ENCODE assay signal across 1 cellular context in the genomic region with DNA sequence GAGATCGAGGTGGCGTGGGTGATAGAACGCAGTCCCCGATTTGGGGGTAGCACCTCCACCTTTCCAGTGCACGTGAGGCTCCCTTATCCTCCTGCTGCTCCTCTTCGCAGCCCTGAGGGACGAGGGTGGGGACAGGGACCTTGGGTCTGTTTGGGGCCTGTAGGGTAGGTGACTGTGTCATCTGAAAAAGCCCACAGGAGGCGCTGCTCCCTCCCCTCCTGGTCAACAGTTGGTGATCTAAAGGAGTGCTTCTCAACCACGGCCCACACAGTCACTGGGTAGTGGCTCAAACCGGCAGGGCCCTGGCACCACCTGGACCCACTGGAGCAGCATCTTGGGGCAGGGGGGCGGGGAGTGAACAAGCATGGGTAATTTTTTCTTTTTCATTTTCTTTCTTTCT.
TF ChIP-seq lines count a peak whose summit lies in the region.

No MANE protein-coding gene starts in this region.

TF ChIP-seq in A549, 52 proteins besides CTCF, POLR2A, EP300 and RAD21 (continued from another document):
- TF ChIP-seq, protein P1, sequence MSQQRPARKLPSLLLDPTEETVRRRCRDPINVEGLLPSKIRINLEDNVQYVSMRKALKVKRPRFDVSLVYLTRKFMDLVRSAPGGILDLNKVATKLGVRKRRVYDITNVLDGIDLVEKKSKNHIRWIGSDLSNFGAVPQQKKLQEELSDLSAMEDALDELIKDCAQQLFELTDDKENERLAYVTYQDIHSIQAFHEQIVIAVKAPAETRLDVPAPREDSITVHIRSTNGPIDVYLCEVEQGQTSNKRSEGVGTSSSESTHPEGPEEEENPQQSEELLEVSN (IDR thresholded peaks at IDR 0.05; ENCODE audit: borderline replicate concordance, low read depth), result no peak
- TF ChIP-seq MYC (IDR thresholded peaks at IDR 0.05; ENCODE audit: borderline replicate concordance, low read length), result no peak
- TF ChIP-seq ZFP36 (IDR thresholded peaks at IDR 0.05; ENCODE audit: borderline replicate concordance, partially characterized antibody), result no peak
- TF ChIP-seq RFX5 (IDR thresholded peaks at IDR 0.05), result no peak
- TF ChIP-seq EHF (CRISPR knock-in tag; IDR thresholded peaks at IDR 0.05), result no peak
- no peak for TF ChIP-seq ZNF302 (CRISPR knock-in tag; IDR thresholded peaks at IDR 0.05)
- no peak for TF ChIP-seq NR3C1 (IDR thresholded peaks at IDR 0.05)
- TF ChIP-seq, protein P2, sequence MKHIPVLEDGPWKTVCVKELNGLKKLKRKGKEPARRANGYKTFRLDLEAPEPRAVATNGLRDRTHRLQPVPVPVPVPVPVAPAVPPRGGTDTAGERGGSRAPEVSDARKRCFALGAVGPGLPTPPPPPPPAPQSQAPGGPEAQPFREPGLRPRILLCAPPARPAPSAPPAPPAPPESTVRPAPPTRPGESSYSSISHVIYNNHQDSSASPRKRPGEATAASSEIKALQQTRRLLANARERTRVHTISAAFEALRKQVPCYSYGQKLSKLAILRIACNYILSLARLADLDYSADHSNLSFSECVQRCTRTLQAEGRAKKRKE (CRISPR knock-in tag; IDR thresholded peaks at IDR 0.05; ENCODE audit: low read depth), result no peak
- TF ChIP-seq CEBPB (IDR thresholded peaks at IDR 0.05), result no peak
